8 cellular contexts compared by ENCODE assay signal in the genomic region with DNA sequence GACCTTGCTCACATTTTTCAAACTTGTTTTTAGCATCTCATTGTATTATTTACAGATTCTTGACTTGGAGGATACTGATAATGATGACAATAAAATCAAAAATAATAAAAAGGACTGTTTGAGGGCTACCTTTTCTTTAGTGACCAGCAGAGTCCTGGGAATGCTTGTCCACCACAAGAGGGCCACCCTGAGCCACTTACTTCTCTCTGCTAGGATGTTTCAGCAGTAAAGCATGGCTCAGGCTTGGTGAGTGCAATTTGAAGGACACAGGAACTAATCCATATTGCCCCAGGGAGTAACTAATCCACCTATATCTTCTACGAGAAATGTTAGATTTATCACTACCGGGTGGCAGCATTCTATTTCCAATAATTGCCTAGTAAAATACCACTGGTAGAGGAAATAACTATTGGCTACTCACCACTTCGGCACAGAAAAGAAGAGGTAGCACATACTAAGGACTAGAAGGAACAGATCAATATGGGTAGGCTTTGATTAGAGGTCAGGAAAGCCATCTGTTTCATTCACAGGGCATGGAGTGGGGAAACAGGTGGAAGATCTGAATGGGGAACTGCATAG. TPM values are rescaled to one million over a fixed set of nuclear protein-coding genes. Genes with fewer than 3 reads are reported as not detected.
DNase-seq lines count a peak whose midpoint lies in the region; ATAC-seq and TF ChIP-seq lines count a peak whose summit lies in the region.

No MANE protein-coding gene starts in this region.

- DNase-seq in EL, result peak; percentile 74
- DNase-seq in HuH-7 (ENCODE audit: low spot score), result peak; percentile 67
- DNase-seq in SJCRH30, result peak; percentile 62 to 76
- DNase-seq in activated naive CD4-positive, alpha-beta T cell treated with Interleukin-2 at 50 U/mL for 16 hours, result peak; percentile 69
- peak; percentile 77 to 80 for DNase-seq in cardiac muscle cell (ENCODE audit: low read depth in 1 of 2, low spot score in 1 of 2)
- DNase-seq in pulmonary artery endothelial cell (ENCODE audit: low read depth, low spot score), result peak; percentile 11
- peak; percentile 70 for DNase-seq in uterus

- intact Hi-C loops in uterus (cut with DNase I; ENCODE audit: low total_unique reads), result no loop called here

- ATAC-seq in GM21526 (IDR thresholded peaks at IDR 0.05; ENCODE audit: low FRiP score, unreplicated experiment), result peak; percentile 83

- H3K27ac ChIP-seq in SJCRH30 (no peak overlapping the region), cardiac muscle cell (no peak overlapping the region), uterus (peak overlapping the region; percentile 61 to 82)

- TF ChIP-seq POLR2A in uterus (IDR thresholded peaks at IDR 0.05), result no peak

- H3K27me3 ChIP-seq in SJCRH30 (no peaks in the 10 kb centered on the region), cardiac muscle cell (no peaks in the 10 kb centered on the region), uterus (no peaks in the 10 kb centered on the region)

- H3K36me3 ChIP-seq in SJCRH30 (no peaks in the 10 kb centered on the region), cardiac muscle cell (no peaks in the 10 kb centered on the region), uterus (no peaks in the 10 kb centered on the region)

- H3K9me3 ChIP-seq in SJCRH30 (replicated peaks), result no peaks in the 10 kb centered on the region
- H3K9me3 ChIP-seq in cardiac muscle cell (ENCODE audit: low read depth), result no peaks in the 10 kb centered on the region
- H3K9me3 ChIP-seq in uterus, result no peaks in the 10 kb centered on the region

- peaks cover 4% of the 10 kb centered on the region; the same call in 1 of the 2 replicates for H3K4me1 ChIP-seq in SJCRH30
- peaks cover 13% of the 10 kb centered on the region for H3K4me1 ChIP-seq in cardiac muscle cell (ENCODE audit: low read depth)
- H3K4me1 ChIP-seq in uterus, result peaks cover 7% of the 10 kb centered on the region in 2 donors

- TF ChIP-seq CTCF in cardiac muscle cell (IDR thresholded peaks at IDR 0.05; ENCODE audit: low read depth, low read length), result peak; percentile 97
- TF ChIP-seq CTCF in uterus (IDR thresholded peaks at IDR 0.05), result peak; percentile 53 to 73 (median 56)

- H3K4me3 ChIP-seq in SJCRH30, result no peak overlapping the region
- H3K4me3 ChIP-seq in cardiac muscle cell, result no peak overlapping the region
- no peak overlapping the region for H3K4me3 ChIP-seq in uterus

RNA-seq across cellular contexts. Expression of a gene that starts 5.8 kb away (rescaled TPM):
- total RNA-seq in SJCRH30 (2014; rRNA removed; shearing (Covaris generic)), result 2.5 and 2.9 TPM in 2 replicates
- total RNA-seq in cardiac muscle cell, result 0.07 and 0.27 TPM in 2 replicates
- 0.95 and 2.0 TPM in 2 replicates for polyA plus RNA-seq in cardiac muscle cell
- not detected in 2 replicates for total RNA-seq in pulmonary artery endothelial cell
- 10 to 100 TPM in 1 of 4 donors, 1 to 10 TPM in 3; 2.3 to 31.2 (median 5.7) TPM for total RNA-seq in uterus

Comparison
In these comparisons a context has a peak if more than half of its experiments do, and no peak if none do; other contexts are left out.
1. DNase-seq: peak in every context shown above with its lines; median percentile 78 in cardiac muscle cell; 74 in EL; 70 in uterus; 69 in SJCRH30; 69 in activated naive CD4-positive, alpha-beta T cell treated with Interleukin-2 at 50 U/mL for 16 hours; 67 in HuH-7; 11 in pulmonary artery endothelial cell.
2. H3K27ac ChIP-seq: peak in uterus (2 of 2); none in SJCRH30 (single experiment) and cardiac muscle cell (single experiment).